Comparison of ENCODE assay signal across 1 cellular context in the genomic region with DNA sequence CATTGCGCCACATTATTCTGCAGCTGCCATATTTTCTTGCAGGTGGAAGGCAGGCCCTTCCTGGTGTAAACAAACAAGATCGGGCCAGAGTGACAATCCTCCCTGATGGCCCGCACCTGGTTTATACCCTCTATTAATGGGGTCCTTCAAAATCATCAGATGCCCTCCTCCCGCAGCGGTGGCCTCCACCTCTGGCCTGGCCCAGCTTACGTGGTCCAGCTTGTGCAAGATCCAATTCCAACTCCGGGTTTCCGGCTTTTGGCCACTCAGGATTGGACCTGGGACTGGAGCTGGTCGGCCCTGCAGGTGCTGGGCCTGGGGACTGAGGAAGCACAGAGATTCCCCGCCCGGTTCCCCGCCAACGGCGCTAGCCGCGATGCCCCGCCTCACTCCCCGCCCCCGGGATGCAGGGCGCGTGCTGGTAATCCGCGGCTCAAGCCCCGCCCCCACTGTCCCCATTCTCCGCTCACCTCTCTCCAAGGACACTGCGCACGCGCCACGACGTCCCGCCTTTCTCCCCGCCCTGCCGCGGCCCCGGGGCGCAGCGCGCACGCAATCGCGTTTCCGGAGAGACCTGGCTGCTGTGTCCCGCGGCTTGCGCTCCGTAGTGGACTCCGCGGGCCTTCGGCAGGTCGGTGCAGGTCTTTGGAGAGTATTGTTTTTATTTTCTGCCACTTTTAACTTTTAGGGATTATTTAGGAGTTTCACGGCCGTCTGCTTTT.
A peak's percentile ranks its signal among the peaks of the same experiment; 100 is the strongest.
TF ChIP-seq lines count a peak whose summit lies in the region.

TMEM14B (plus strand) TSS at position 555 of the 722 bp plus-strand sequence. CDS start 1,441 bp downstream, outside the sequence.

TF ChIP-seq in GM12878, 131 proteins besides CTCF, POLR2A, EP300 and RAD21 (continued from another document):
- no peak for TF ChIP-seq CHD4 (IDR thresholded peaks at IDR 0.05)
- no peak for TF ChIP-seq GABPA (IDR thresholded peaks at IDR 0.05; ENCODE audit: low read depth)
- TF ChIP-seq MXI1 (IDR thresholded peaks at IDR 0.05; ENCODE audit: low read depth, low read length): peak; percentile 40
- 0 out of 2 replicates have a peak, but pooled peaks have one; percentile 38 for TF ChIP-seq DPF2 (IDR thresholded peaks at IDR 0.05)
- TF ChIP-seq SIN3A (IDR thresholded peaks at IDR 0.05; ENCODE audit: low read depth, low read length): 0 out of 2 replicates have a peak, but pooled peaks have one; percentile 51
- TF ChIP-seq HDGF (IDR thresholded peaks at IDR 0.05): peak; percentile 90; the same call in 1 of the 2 replicates
- peak; percentile 90 to 97; a peak in 3 of 4 replicates for TF ChIP-seq BHLHE40 (IDR thresholded peaks at IDR 0.05; ENCODE audit: borderline replicate concordance in 1 of 2, low read depth in 2 of 2, low read length in 1 of 2)
